In the genomic region with DNA sequence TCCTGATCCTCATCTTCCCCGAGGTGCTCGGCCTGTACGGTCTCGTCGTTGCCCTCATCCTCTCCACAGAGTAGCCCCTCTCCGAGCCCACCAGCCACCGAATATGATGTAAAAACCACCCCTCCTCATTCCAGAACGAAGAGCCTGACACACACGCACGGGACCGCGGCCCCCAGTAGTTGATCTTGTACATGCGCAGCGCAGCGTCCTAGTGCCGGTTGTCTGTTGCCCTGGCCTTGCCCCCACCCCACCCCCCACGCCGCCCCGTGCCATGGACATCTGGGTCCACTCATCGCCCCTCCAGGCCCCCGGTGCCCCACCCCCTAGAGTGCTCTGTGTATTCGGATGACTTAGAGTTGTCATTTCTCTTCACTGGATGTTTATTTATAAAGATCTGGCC, we compare ENCODE assay signal across 11 cellular contexts. TPM values are rescaled to one million over a fixed set of nuclear protein-coding genes. Genes with fewer than 3 reads are reported as not detected.
DNase-seq lines count a peak whose midpoint lies in the region; ATAC-seq and TF ChIP-seq lines count a peak whose summit lies in the region.
"Had no signal": no experiment of that assay in that cellular context is flagged by ENCODE, and none has a peak within 500 bp of the region (broad histone marks: within the 10 kb centered on the region; RNA-seq: fewer than 3 reads in every experiment).

No MANE protein-coding gene starts in this region.

- no peaks in the 10 kb centered on the region for H3K9me3 Mint-ChIP-seq in activated T-cell treated with anti-CD3 and anti-CD28 coated beads, Interleukin-2, amount 50 U/mL, for 72 hours

- peak overlapping the region; percentile 76 to 83 (median 80) for H3K27ac ChIP-seq in upper lobe of left lung

- no peaks in the 10 kb centered on the region for H3K27me3 ChIP-seq in mucosa of stomach (ENCODE audit: control insufficient read depth, insufficient read depth, low read length)
- H3K27me3 ChIP-seq in upper lobe of left lung = no peaks in the 10 kb centered on the region
- no peaks in the 10 kb centered on the region for H3K27me3 ChIP-seq in HAP-1 (ENCODE audit: low read depth)

- ATAC-seq in activated T-cell treated with anti-CD3 and anti-CD28 coated beads, Interleukin-2, amount 50 U/mL, for 72 hours (replicated peaks in 1 of 2) = no peak
- ATAC-seq in upper lobe of left lung (ENCODE audit: low FRiP score in 2 of 2) = peak in 1 of 2 donors; percentile 16
- no peak for ATAC-seq in GM19395 (IDR thresholded peaks at IDR 0.05; ENCODE audit: unreplicated experiment)

- H3K9me3 ChIP-seq in mucosa of stomach (ENCODE audit: control insufficient read depth, low read length) = no peaks in the 10 kb centered on the region
- H3K9me3 ChIP-seq in upper lobe of left lung = no peaks in the 10 kb centered on the region
- H3K9me3 ChIP-seq in HAP-1 = no peaks in the 10 kb centered on the region; the same call in 1 of the 2 replicates

- no peak for DNase-seq in activated T-cell treated with anti-CD3 and anti-CD28 coated beads, Interleukin-2, amount 50 U/mL, for 72 hours
- no peak for DNase-seq in activated T-cell treated with anti-CD3 and anti-CD28 coated beads, Interleukin-2, amount 50 U/mL, for 48 hours
- DNase-seq in choroid plexus epithelial cell (ENCODE audit: low read depth) (peak; percentile 33), upper lobe of left lung (peak in 1 of 2 donors; percentile 68), HAP-1 (ENCODE audit: low spot score in 2 of 2) (no peak), glomerular visceral epithelial cell (ENCODE audit: extremely low spot score) (no peak)
- DNase-seq: trophoblast cell had no signal

- no peak for TF ChIP-seq EP300 in upper lobe of left lung (IDR thresholded peaks at IDR 0.05)

- H3K4me3 ChIP-seq in choroid plexus epithelial cell (ENCODE audit: low read depth, low read length) = peak overlapping the region; percentile 53
- H3K4me3 ChIP-seq in mucosa of stomach (ENCODE audit: low read length) = peak overlapping the region; percentile 72
- H3K4me3 ChIP-seq in upper lobe of left lung = peak overlapping the region in 3 of 4 donors; percentile 49 to 58 (median 57)
- H3K4me3 ChIP-seq in HAP-1 = no peak overlapping the region

- TF ChIP-seq CTCF in choroid plexus epithelial cell (conservative IDR thresholded peaks at IDR 0.05; ENCODE audit: low read depth, low read length) (no peak), upper lobe of left lung (IDR thresholded peaks at IDR 0.05) (no peak)

- no peak overlapping the region for H3K27ac Mint-ChIP-seq in activated T-cell treated with anti-CD3 and anti-CD28 coated beads, Interleukin-2, amount 50 U/mL, for 72 hours
- H3K27ac Mint-ChIP-seq: WTC11 had no signal

- H3K4me1 Mint-ChIP-seq in activated T-cell treated with anti-CD3 and anti-CD28 coated beads, Interleukin-2, amount 50 U/mL, for 72 hours (ENCODE audit: low read depth) = peaks cover 22% of the 10 kb centered on the region

- H3K36me3 Mint-ChIP-seq in activated T-cell treated with anti-CD3 and anti-CD28 coated beads, Interleukin-2, amount 50 U/mL, for 72 hours (ENCODE audit: insufficient read depth in 2 of 2) = no peaks in the 10 kb centered on the region
- H3K36me3 Mint-ChIP-seq: WTC11 had no signal

- peaks cover 9% of the 10 kb centered on the region for H3K4me1 ChIP-seq in mucosa of stomach (ENCODE audit: control insufficient read depth, insufficient read depth, low read length)
- peaks cover 9 to 15% (median 12%) of the 10 kb centered on the region in 4 donors for H3K4me1 ChIP-seq in upper lobe of left lung
- H3K4me1 ChIP-seq in HAP-1 = peaks cover 10% of the 10 kb centered on the region

- H3K27me3 Mint-ChIP-seq in activated T-cell treated with anti-CD3 and anti-CD28 coated beads, Interleukin-2, amount 50 U/mL, for 72 hours (ENCODE audit: low read depth) = no peaks in the 10 kb centered on the region

- peak overlapping the region; percentile 88 to 89 for H3K4me3 Mint-ChIP-seq in activated T-cell treated with anti-CD3 and anti-CD28 coated beads, Interleukin-2, amount 50 U/mL, for 72 hours
- H3K4me3 Mint-ChIP-seq: WTC11 had no signal

- in situ Hi-C loops in HAP-1 (cut with MboI; ENCODE audit: low sequenced_read_pairs) = loop anchor here (25.0 kb wide), 1 partner anchor 160 kb away; a partner anchor contains a TSS

- H3K36me3 ChIP-seq in mucosa of stomach (ENCODE audit: control insufficient read depth, insufficient read depth, low read length) (no peaks in the 10 kb centered on the region), upper lobe of left lung (no peaks in the 10 kb centered on the region), HAP-1 (replicated peaks) (no peaks in the 10 kb centered on the region)

- TF ChIP-seq POLR2A in upper lobe of left lung (IDR thresholded peaks at IDR 0.05) = no peak

- H3K9ac ChIP-seq in mucosa of stomach (ENCODE audit: low read length) = peak overlapping the region; percentile 75

- WGBS in upper lobe of left lung, 2 donors = 70 to 78% methylated on average over 14 to 21 of the region's 22 CpGs

RNA-seq across cellular contexts. Expression of a gene that starts 5.2 kb away (rescaled TPM):
- total RNA-seq in activated T-cell treated with anti-CD3 and anti-CD28 coated beads, Interleukin-2, amount 50 U/mL, for 72 hours = under 1 TPM in 1 of 2 donors, not detected in 1; 0.14 TPM
- 1 to 10 TPM in 2 of 6 donors, under 1 TPM in 3, not detected in 1; 0.59 to 4.2 (median 0.76) TPM for total RNA-seq in upper lobe of left lung
- total RNA-seq: OCI-LY7 had no signal

RNA-seq across cellular contexts. Expression of a gene that starts 18.3 kb away (rescaled TPM):
- total RNA-seq in activated T-cell treated with anti-CD3 and anti-CD28 coated beads, Interleukin-2, amount 50 U/mL, for 72 hours = 10 to 100 TPM; 24.3 to 25.3 TPM
- 10 to 100 TPM; 14.3 to 34.7 (median 24.2) TPM for total RNA-seq in upper lobe of left lung

RNA-seq across cellular contexts. Expression of a gene that starts 54.2 kb away (rescaled TPM):
- 10 to 100 TPM; 21.9 to 24.4 TPM for total RNA-seq in activated T-cell treated with anti-CD3 and anti-CD28 coated beads, Interleukin-2, amount 50 U/mL, for 72 hours
- 10 to 100 TPM; 11.1 to 23.8 (median 14.9) TPM for total RNA-seq in upper lobe of left lung
